ENCODE assay signal across 8 cellular contexts in genomic region chr4:112049119-112049518, GRCh38.
DNase-seq lines count a peak whose midpoint lies in the region; ATAC-seq and TF ChIP-seq lines count a peak whose summit lies in the region.
"Not testable (repeated sequence)": the region's sequence is repeated elsewhere in the genome, so short reads cannot be mapped to it uniquely, and the experiment has no call there.

No MANE protein-coding gene starts in this region.

- CTCF ChIA-PET in GM10248 (lab: Yijun Ruan, JAX): not testable (repeated sequence)

- POLR2A ChIA-PET in GM10248 (lab: Yijun Ruan, JAX): not testable (repeated sequence)

- DNase-seq in GM10248 (ENCODE audit: extremely low spot score): peak; percentile 16

- peak; percentile 89 for ATAC-seq in GM18861 (IDR thresholded peaks at IDR 0.05; ENCODE audit: unreplicated experiment)
- ATAC-seq in GM19351 (IDR thresholded peaks at IDR 0.05; ENCODE audit: unreplicated experiment): peak; percentile 96
- peak; percentile 72 for ATAC-seq in GM21423 (IDR thresholded peaks at IDR 0.05; ENCODE audit: unreplicated experiment)
- ATAC-seq in GM21825 (IDR thresholded peaks at IDR 0.05; ENCODE audit: unreplicated experiment): peak; percentile 70
- ATAC-seq in HG02885 (IDR thresholded peaks at IDR 0.05; ENCODE audit: poor library complexity, unreplicated experiment): peak; percentile 93
- ATAC-seq in HG03135 (IDR thresholded peaks at IDR 0.05; ENCODE audit: unreplicated experiment): peak; percentile 94
- ATAC-seq in HG03520 (IDR thresholded peaks at IDR 0.05; ENCODE audit: unreplicated experiment): peak; percentile 88

- TF ChIP-seq CTCF in GM10248 (IDR thresholded peaks at IDR 0.05; ENCODE audit: control extremely low read depth, extremely low read depth, low read depth, missing control alignments): not testable (repeated sequence)

Comparison
In these comparisons a context has a peak if more than half of its experiments do, and no peak if none do; other contexts are left out.
1. Peak in every context shown above with its lines: DNase-seq and ATAC-seq.